Comparison of ENCODE assay signal across 33 cellular contexts in genomic region chr9:28155671-28156070, GRCh38.
"Had no signal": no experiment of that assay in that cellular context is flagged by ENCODE, and none has a peak within 500 bp of the region (broad histone marks: within the 10 kb centered on the region; RNA-seq: fewer than 3 reads in every experiment).

No MANE protein-coding gene starts in this region.

- ATAC-seq: activated CD8-positive, alpha-beta memory T cell treated with anti-CD3 and anti-CD28 coated beads, Interleukin-2, amount 10 ng/mL, durations not matched to agents 7 days and 5 days; PC-3; SK-N-SH treated with all-trans-retinoic acid at 6 μM for 48 hours; T-cell; T-helper 17 cell had no signal

- DNase-seq: activated B cell treated with CpG ODN at 0.5 μM for 24 hours; activated CD4-positive, alpha-beta memory T cell treated with anti-CD3 and anti-CD28 coated beads, Interleukin-2, amount 10 ng/mL, durations not matched to agents 7 days and 5 days; activated CD4-positive, alpha-beta T cell treated with anti-CD3 and anti-CD28 coated beads for 4 hours; activated CD4-positive, CD25-positive, alpha-beta regulatory T cell treated with anti-CD3 and anti-CD28 coated beads, Interleukin-2, amount 50 U/mL, for 72 hours; activated CD8-positive, alpha-beta memory T cell treated with anti-CD3 and anti-CD28 coated beads for 24 hours; activated CD8-positive, alpha-beta memory T cell treated with anti-CD3 and anti-CD28 coated beads, Interleukin-2, amount 10 ng/mL, durations not matched to agents 7 days and 5 days; activated CD8-positive, alpha-beta memory T cell treated with anti-CD3 and anti-CD28 coated beads, Interleukin-2, amount 50 U/mL, for 48 hours; activated effector memory CD4-positive, alpha-beta T cell treated with Interleukin-2 at 50 U/mL for 16 hours; activated naive CD4-positive, alpha-beta T cell; activated naive CD4-positive, alpha-beta T cell treated with anti-CD3 and anti-CD28 coated beads, Interleukin-2, amount 50 U/mL, for 16 hours; activated naive CD8-positive, alpha-beta T cell treated with anti-CD3 and anti-CD28 coated beads for 36 hours; activated T-cell treated with anti-CD3 and anti-CD28 coated beads, Interleukin-2, amount 50 U/mL, for 48 hours; amniotic stem cell; aorta; Karpas-422; KBM-7; MG63; NCI-H1048; NCI-H1436 treated with DMSO at 0.1 percent for 48 hours; NCI-H1694 treated with DMSO at 0.1 percent for 48 hours; NCI-H2029; NCI-H524 treated with DMSO at 0.1 percent for 48 hours; NCI-H748 treated with DMSO at 0.1 percent for 48 hours; NK-92 treated with Interleukin-12 subunit alpha and Interleukin-12 subunit beta, amount 100 ng/mL, for 24 hours; PC-3; Peyer's patch; RPMI8226; SIG-M5; T-cell; T-helper 17 cell had no signal

- H3K27ac ChIP-seq: Peyer's patch, VCaP had no signal

- H3K27ac Mint-ChIP-seq: activated B cell treated with CpG ODN at 0.5 μM for 24 hours; activated CD4-positive, alpha-beta memory T cell treated with anti-CD3 and anti-CD28 coated beads, Interleukin-2, amount 10 ng/mL, durations not matched to agents 7 days and 5 days; activated CD8-positive, alpha-beta memory T cell treated with anti-CD3 and anti-CD28 coated beads, Interleukin-2, amount 10 ng/mL, durations not matched to agents 7 days and 5 days; activated naive CD8-positive, alpha-beta T cell treated with anti-CD3 and anti-CD28 coated beads for 36 hours; IgD-negative memory B cell; T-cell; T-helper 17 cell had no signal

- H3K9me3 ChIP-seq: MG63, Peyer's patch had no signal

- H3K36me3 ChIP-seq: MG63, Peyer's patch had no signal

- H3K4me3 ChIP-seq: MG63, Peyer's patch had no signal

- H3K9me3 Mint-ChIP-seq: activated B cell treated with CpG ODN at 0.5 μM for 24 hours; activated CD4-positive, alpha-beta memory T cell treated with anti-CD3 and anti-CD28 coated beads, Interleukin-2, amount 10 ng/mL, durations not matched to agents 7 days and 5 days; activated naive CD8-positive, alpha-beta T cell treated with anti-CD3 and anti-CD28 coated beads for 36 hours had no signal

- H3K4me3 Mint-ChIP-seq: activated B cell treated with CpG ODN at 0.5 μM for 24 hours; activated CD4-positive, alpha-beta memory T cell treated with anti-CD3 and anti-CD28 coated beads, Interleukin-2, amount 10 ng/mL, durations not matched to agents 7 days and 5 days; activated CD8-positive, alpha-beta memory T cell treated with anti-CD3 and anti-CD28 coated beads, Interleukin-2, amount 10 ng/mL, durations not matched to agents 7 days and 5 days; activated naive CD8-positive, alpha-beta T cell treated with anti-CD3 and anti-CD28 coated beads for 36 hours; IgD-negative memory B cell; T-cell; T-helper 17 cell had no signal

- H3K36me3 Mint-ChIP-seq: activated CD8-positive, alpha-beta memory T cell treated with anti-CD3 and anti-CD28 coated beads, Interleukin-2, amount 10 ng/mL, durations not matched to agents 7 days and 5 days; activated naive CD8-positive, alpha-beta T cell treated with anti-CD3 and anti-CD28 coated beads for 36 hours; IgD-negative memory B cell; T-cell had no signal

- H3K4me1 Mint-ChIP-seq: activated B cell treated with CpG ODN at 0.5 μM for 24 hours; activated CD4-positive, alpha-beta memory T cell treated with anti-CD3 and anti-CD28 coated beads, Interleukin-2, amount 10 ng/mL, durations not matched to agents 7 days and 5 days; activated CD8-positive, alpha-beta memory T cell treated with anti-CD3 and anti-CD28 coated beads, Interleukin-2, amount 10 ng/mL, durations not matched to agents 7 days and 5 days; activated naive CD8-positive, alpha-beta T cell treated with anti-CD3 and anti-CD28 coated beads for 36 hours; IgD-negative memory B cell; T-cell; T-helper 17 cell had no signal

- H3K27me3 ChIP-seq: MG63, Peyer's patch had no signal

- H3K4me1 ChIP-seq: Peyer's patch had no signal

- H3K27me3 Mint-ChIP-seq: activated B cell treated with CpG ODN at 0.5 μM for 24 hours; activated CD4-positive, alpha-beta memory T cell treated with anti-CD3 and anti-CD28 coated beads, Interleukin-2, amount 10 ng/mL, durations not matched to agents 7 days and 5 days; activated CD8-positive, alpha-beta memory T cell treated with anti-CD3 and anti-CD28 coated beads, Interleukin-2, amount 10 ng/mL, durations not matched to agents 7 days and 5 days; activated naive CD8-positive, alpha-beta T cell treated with anti-CD3 and anti-CD28 coated beads for 36 hours; IgD-negative memory B cell; T-cell; T-helper 17 cell had no signal
